ENCODE assay signal across 9 cellular contexts in genomic region chr6:39113788-39114187, GRCh38. TPM values are rescaled to one million over a fixed set of nuclear protein-coding genes. Genes with fewer than 3 reads are reported as not detected.
A peak's percentile ranks its signal among the peaks of the same experiment; 100 is the strongest.
DNase-seq lines count a peak whose midpoint lies in the region; ATAC-seq and TF ChIP-seq lines count a peak whose summit lies in the region.
"Had no signal": no experiment of that assay in that cellular context is flagged by ENCODE, and none has a peak within 500 bp of the region (broad histone marks: within the 10 kb centered on the region; RNA-seq: fewer than 3 reads in every experiment).

No MANE protein-coding gene starts in this region.

- ATAC-seq in sciatic nerve (no peak), HG03378 (IDR thresholded peaks at IDR 0.05; ENCODE audit: unreplicated experiment) (no peak)

- H3K36me3 ChIP-seq in ascending aorta: peaks cover 6 to 17% of the 10 kb centered on the region in 2 donors

- peaks cover 18% of the 10 kb centered on the region for H3K36me3 Mint-ChIP-seq in mesothelial cell of epicardium

- H3K4me1 ChIP-seq in ascending aorta: peaks cover 0 to 9% of the 10 kb centered on the region in 2 donors

- no peaks in the 10 kb centered on the region for H3K9me3 Mint-ChIP-seq in mesothelial cell of epicardium

- DNase-seq in AG04450 (ENCODE audit: low read depth, low spot score) (no peak), HFF-Myc (ENCODE audit: extremely low read depth, low read depth) (no peak), ascending aorta (ENCODE audit: low spot score in 2 of 2) (no peak), mesothelial cell of epicardium (ENCODE audit: low spot score in 2 of 2, unreplicated experiment in 2 of 2) (no peak), MV-4-11 (lab: John Stamatoyannopoulos, UW) (no peak), ecto neural progenitor cell (ENCODE audit: low spot score) (no peak), sciatic nerve (ENCODE audit: low spot score) (no peak)
- DNase-seq: SHP77 had no signal

- peak overlapping the region; percentile 82 for H3K4me3 ChIP-seq in AG04450 (ENCODE audit: low read depth, low read length)
- H3K4me3 ChIP-seq in HFF-Myc (replicated peaks; ENCODE audit: low read depth, low read length): peak overlapping the region; percentile 71
- H3K4me3 ChIP-seq in ascending aorta: peak overlapping the region; percentile 68 to 75

- no peaks in the 10 kb centered on the region for H3K27me3 Mint-ChIP-seq in mesothelial cell of epicardium (ENCODE audit: low read depth)

- CTCF ChIA-PET in AG04450 (lab: Charles Lee): interaction anchor here (2.6 to 3.1 kb wide), 2 partner anchors 12 to 26 kb away, joined by 11 to 14 read pairs; no protein-coding TSS in a partner anchor

- peaks cover 19% of the 10 kb centered on the region for H3K4me1 Mint-ChIP-seq in mesothelial cell of epicardium

- TF ChIP-seq CTCF in AG04450 (IDR thresholded peaks at IDR 0.05; ENCODE audit: low read depth, low read length) (no peak), HFF-Myc (IDR thresholded peaks at IDR 0.05; ENCODE audit: low read depth, low read length, missing control alignments) (no peak), ascending aorta (IDR thresholded peaks at IDR 0.05) (no peak), mesothelial cell of epicardium (IDR thresholded peaks at IDR 0.05; ENCODE audit: unreplicated experiment) (no peak)

- POLR2A ChIA-PET in AG04450 (lab: Yijun Ruan, JAX): interaction anchor here (0.6 to 1.7 kb wide), 2 partner anchors 12 to 1793 kb away, joined by 3 to 14 read pairs; no protein-coding TSS in a partner anchor

- peak overlapping the region; percentile 97 for H3K27ac Mint-ChIP-seq in mesothelial cell of epicardium

- intact Hi-C loops in ascending aorta (cut with DNase I) (loop anchor here (10.0 kb wide), 2 partner anchors 409 to 1961 kb away; partner anchors contain the start of genes GLO1, NFYA and OARD1), sciatic nerve (cut with DNase I) (no loop called here)

- H3K4me3 Mint-ChIP-seq in mesothelial cell of epicardium: peak overlapping the region; percentile 92

- no peak overlapping the region for H3K27ac ChIP-seq in AG04450 (ENCODE audit: low read depth, low read length)
- H3K27ac ChIP-seq in ascending aorta: no peak overlapping the region

- H3K27me3 ChIP-seq in AG04450 (ENCODE audit: control insufficient read depth, insufficient read depth, low read length) (no peaks in the 10 kb centered on the region), ascending aorta (no peaks in the 10 kb centered on the region)

- H3K9me3 ChIP-seq in AG04450 (ENCODE audit: control insufficient read depth, insufficient read depth, low read length) (no peaks in the 10 kb centered on the region), ascending aorta (no peaks in the 10 kb centered on the region)

RNA-seq across cellular contexts. Expression of gene SAYSD1, which starts 1.2 kb away (rescaled TPM):
- 10.2 and 12.8 TPM in 2 replicates for polyA plus RNA-seq in AG04450 (2011; rRNA removed)
- polyA minus RNA-seq in AG04450 (2011; rRNA and poly(A)+ RNA removed): 7.1 and 7.6 TPM in 2 replicates
- total RNA-seq in ascending aorta (2.1 TPM), mesothelial cell of epicardium (14.2 to 15.2 TPM (median 15.0 TPM) in 3 replicates), sciatic nerve (15.3 TPM)
